11 cellular contexts compared by ENCODE assay signal in genomic region chr1:67534627-67535065, GRCh38.
DNase-seq lines count a peak whose midpoint lies in the region; ATAC-seq and TF ChIP-seq lines count a peak whose summit lies in the region.
"Had no signal": no experiment of that assay in that cellular context is flagged by ENCODE, and none has a peak within 500 bp of the region (broad histone marks: within the 10 kb centered on the region; RNA-seq: fewer than 3 reads in every experiment).

No MANE protein-coding gene starts in this region.

- no peak overlapping the region for H2AFZ ChIP-seq in mammary epithelial cell (ENCODE audit: low read depth, low read length)

- intact Hi-C loops in mammary epithelial cell (cut with micrococcal nuclease) (loop anchor here (1.0 to 10.0 kb wide), 10 partner anchors 27 to 810 kb away; partner anchors contain the start of genes DIRAS3 and GNG12), MCF 10A (cut with micrococcal nuclease) (loop anchor here (1.0 to 5.0 kb wide), 8 partner anchors 27 to 578 kb away; partner anchors contain the start of gene GNG12)

- no peak overlapping the region for H3K27ac Mint-ChIP-seq in MCF 10A (ENCODE audit: low read depth, unreplicated experiment)

- no peaks in the 10 kb centered on the region for H3K36me3 ChIP-seq in mammary epithelial cell (ENCODE audit: insufficient read depth, low read length)
- no peaks in the 10 kb centered on the region for H3K36me3 ChIP-seq in upper lobe of left lung
- H3K36me3 ChIP-seq: BLaER1 treated with 17β-estradiol and CSF1 and Interleukin-3, amounts not matched to agents 10 nM and 100 nM had no signal

- H3K4me2 ChIP-seq in mammary epithelial cell (ENCODE audit: insufficient read depth, low read depth, low read length): no peak overlapping the region
- H3K4me2 ChIP-seq: BLaER1 treated with 17β-estradiol and CSF1 and Interleukin-3, amounts not matched to agents 10 nM and 100 nM had no signal

- TF ChIP-seq CTCF in mammary epithelial cell (conservative IDR thresholded peaks at IDR 0.05 in 1 of 2, IDR thresholded peaks at IDR 0.05 in 1 of 2; ENCODE audit: extremely low read depth in 1 of 2, insufficient read depth in 1 of 2, low read depth in 1 of 2, low read length in 2 of 2) (no peak), MCF 10A (IDR thresholded peaks at IDR 0.05; ENCODE audit: unreplicated experiment) (no peak), fibroblast of villous mesenchyme (IDR thresholded peaks at IDR 0.05; ENCODE audit: insufficient read depth, low read depth, low read length) (no peak), upper lobe of left lung (IDR thresholded peaks at IDR 0.05) (no peak)

- peaks cover 6% of the 10 kb centered on the region for H3K4me1 Mint-ChIP-seq in MCF 10A (ENCODE audit: insufficient read depth, unreplicated experiment)

- peak overlapping the region; percentile 20 for H3K9ac ChIP-seq in mammary epithelial cell (ENCODE audit: insufficient read depth, low read length)
- H3K9ac ChIP-seq: BLaER1 treated with 17β-estradiol and CSF1 and Interleukin-3, amounts not matched to agents 10 nM and 100 nM had no signal

- CTCF ChIA-PET in mammary epithelial cell (lab: Charles Lee; ENCODE audit: low non-redundant PET): interaction anchor here (0.6 to 1.2 kb wide), 6 partner anchors 82 to 302 kb away, joined by 3 to 33 read pairs (median 4); partner anchors contain the start of gene GADD45A
- CTCF ChIA-PET in MCF 10A (lab: Yijun Ruan, JAX): interaction anchor here (0.5 to 12.4 kb wide), 38 partner anchors 8 to 583 kb away, joined by 3 to 386 read pairs (median 5); partner anchors contain the start of gene GADD45A

- in situ Hi-C loops in mammary epithelial cell (cut with MboI; ENCODE audit: low sequenced_read_pairs in 2 of 2): loop anchor here (5.0 to 25.0 kb wide), 5 partner anchors 218 to 578 kb away; partner anchors contain the start of gene GNG12 (in 1 of the 2)

- 45% methylated on average over 2 of the region's 2 CpGs for WGBS in mammary epithelial cell (ENCODE audit: low coverage, missing lambda C conversion rate)
- WGBS in upper lobe of left lung, 2 donors: 45 to 67% methylated on average over 2 of the region's 2 CpGs

- H3K9me3 Mint-ChIP-seq in MCF 10A (ENCODE audit: unreplicated experiment): no peaks in the 10 kb centered on the region

- H3K27me3 ChIP-seq in mammary epithelial cell (ENCODE audit: insufficient read depth, low read length) (no peaks in the 10 kb centered on the region), upper lobe of left lung (no peaks in the 10 kb centered on the region)
- H3K27me3 ChIP-seq: BLaER1 treated with 17β-estradiol and CSF1 and Interleukin-3, amounts not matched to agents 10 nM and 100 nM had no signal

- H3K27me3 Mint-ChIP-seq in MCF 10A (ENCODE audit: insufficient read depth, unreplicated experiment): no peaks in the 10 kb centered on the region

- BruUV-seq in mammary epithelial cell (replicated peaks; lab: Mats Ljungman, UMichigan) (no TSS peak), MCF 10A (replicated peaks; lab: Mats Ljungman, UMichigan) (no TSS peak)

- H3K4me1 ChIP-seq in mammary epithelial cell (ENCODE audit: insufficient read depth, low read length) (peaks cover 31% of the 10 kb centered on the region), upper lobe of left lung (peaks cover 6 to 20% (median 12%) of the 10 kb centered on the region in 4 donors)

- no peak for DNase-seq in mammary epithelial cell
- no peak for DNase-seq in MCF 10A (ENCODE audit: unreplicated experiment)
- DNase-seq in RKO (ENCODE audit: low spot score): peak; percentile 51
- DNase-seq in fibroblast of villous mesenchyme (ENCODE audit: low read depth): peak; percentile 27
- peak in 1 of 2 donors; percentile 64 for DNase-seq in upper lobe of left lung
- no peak for DNase-seq in 8988T
- DNase-seq in NCI-H1105 (lab: John Stamatoyannopoulos, UW): no peak
- DNase-seq in activated CD4-positive, alpha-beta T cell treated with anti-CD3 and anti-CD28 coated beads for 4 hours: no peak
- DNase-seq: activated gamma-delta T cell had no signal

- ATAC-seq in upper lobe of left lung (ENCODE audit: low FRiP score in 2 of 2): peak; percentile 66 to 90

- H3K79me2 ChIP-seq in mammary epithelial cell (ENCODE audit: insufficient read depth, low read length): no peaks in the 10 kb centered on the region

- H3K36me3 Mint-ChIP-seq in MCF 10A (ENCODE audit: insufficient read depth, unreplicated experiment): peaks cover 6% of the 10 kb centered on the region

- POLR2A ChIA-PET in MCF 10A (lab: Yijun Ruan, JAX): interaction anchor here (1.0 to 7.6 kb wide), 9 partner anchors 22 to 227 kb away, joined by 3 to 69 read pairs (median 4); partner anchors contain the start of gene GADD45A

- no peaks in the 10 kb centered on the region for H4K20me1 ChIP-seq in mammary epithelial cell (ENCODE audit: insufficient read depth, low read length)
- H4K20me1 ChIP-seq: BLaER1 treated with 17β-estradiol and CSF1 and Interleukin-3, amounts not matched to agents 10 nM and 100 nM had no signal

- H3K4me3 Mint-ChIP-seq in MCF 10A (ENCODE audit: unreplicated experiment): no peak overlapping the region

- H3K4me3 ChIP-seq in mammary epithelial cell (replicated peaks in 1 of 3; ENCODE audit: insufficient read depth in 1 of 3, low read depth in 2 of 3, low read length in 3 of 3) (no peak overlapping the region), fibroblast of villous mesenchyme (ENCODE audit: low read depth, low read length) (no peak overlapping the region), upper lobe of left lung (no peak overlapping the region)
- H3K4me3 ChIP-seq: BLaER1 treated with 17β-estradiol and CSF1 and Interleukin-3, amounts not matched to agents 10 nM and 100 nM; psoas muscle had no signal

- dilution Hi-C loops in mammary epithelial cell (cut with HindIII; ENCODE audit: low sequenced_read_pairs): loop anchor here (5.0 to 25.0 kb wide), 4 partner anchors 38 to 478 kb away; no protein-coding TSS in a partner anchor

- H3K9me3 ChIP-seq in mammary epithelial cell (replicated peaks; ENCODE audit: insufficient read depth, low read length) (no peaks in the 10 kb centered on the region), upper lobe of left lung (no peaks in the 10 kb centered on the region)
- H3K9me3 ChIP-seq: psoas muscle had no signal

- peak in 1 of 4 donors; percentile 75 for TF ChIP-seq EP300 in upper lobe of left lung (IDR thresholded peaks at IDR 0.05)

- H3K27ac ChIP-seq in mammary epithelial cell (ENCODE audit: insufficient read depth, low read depth, low read length) (peak overlapping the region; percentile 27), upper lobe of left lung (peak overlapping the region in 2 of 4 donors; percentile 0 to 5)
- H3K27ac ChIP-seq: BLaER1 treated with 17β-estradiol and CSF1 and Interleukin-3, amounts not matched to agents 10 nM and 100 nM; psoas muscle had no signal

- TF ChIP-seq POLR2A in upper lobe of left lung (IDR thresholded peaks at IDR 0.05): no peak

Comparison
In these comparisons a context has a peak if more than half of its experiments do, and no peak if none do; other contexts are left out.
1. DNase-seq: peak in RKO (single experiment) and fibroblast of villous mesenchyme (single experiment); none in mammary epithelial cell (single experiment), MCF 10A (single experiment), 8988T (single experiment), NCI-H1105 (single experiment) and activated CD4-positive, alpha-beta T cell treated with anti-CD3 and anti-CD28 coated beads for 4 hours (0 of 2).